12 cellular contexts compared by ENCODE assay signal in genomic region chr2:109275120-109276040, GRCh38.
DNase-seq lines count a peak whose midpoint lies in the region; FAIRE-seq and TF ChIP-seq lines count a peak whose summit lies in the region.
"Had no signal": no experiment of that assay in that cellular context is flagged by ENCODE, and none has a peak within 500 bp of the region (broad histone marks: within the 10 kb centered on the region; RNA-seq: fewer than 3 reads in every experiment).

No MANE protein-coding gene starts in this region.

- no peak for TF ChIP-seq POLR2A in ovary (IDR thresholded peaks at IDR 0.05)

- intact Hi-C loops in kidney (cut with DNase I), result no loop called here
- intact Hi-C loops in ovary (cut with DNase I), result no loop called here

- H3K4me3 ChIP-seq in kidney (ENCODE audit: low read length in 2 of 2) (no peak overlapping the region), coronary artery (no peak overlapping the region), ovary (no peak overlapping the region)
- H3K4me3 ChIP-seq in effector memory CD4-positive, alpha-beta T cell (ENCODE audit: insufficient read depth, low read depth, low read length, poor library complexity, severe bottlenecking), result no peak overlapping the region
- H3K4me3 ChIP-seq: esophagus squamous epithelium had no signal

- H3K27me3 ChIP-seq in effector memory CD4-positive, alpha-beta T cell (replicated peaks; ENCODE audit: control insufficient read depth, insufficient read depth, low read length, poor library complexity, severe bottlenecking), result no peaks in the 10 kb centered on the region
- H3K27me3 ChIP-seq in ovary, result no peaks in the 10 kb centered on the region
- H3K27me3 ChIP-seq: brain microvascular endothelial cell, esophagus squamous epithelium had no signal

- TF ChIP-seq CTCF in kidney (IDR thresholded peaks at IDR 0.05; ENCODE audit: borderline replicate concordance, extremely low read depth, insufficient read depth) (no peak), coronary artery (IDR thresholded peaks at IDR 0.05) (no peak), ovary (IDR thresholded peaks at IDR 0.05) (no peak)

- no peak for FAIRE-seq in kidney (lab: Jason Lieb, UNC)

- WGBS in ovary, 3 donors, result 87 to 95% (median 91%) methylated on average over 26 of the region's 26 CpGs

- TF ChIP-seq EP300 in ovary (IDR thresholded peaks at IDR 0.05), result no peak

- no peaks in the 10 kb centered on the region for H3K36me3 ChIP-seq in kidney (ENCODE audit: control insufficient read depth in 1 of 2, insufficient read depth in 2 of 2, low read length in 2 of 2)
- H3K36me3 ChIP-seq in effector memory CD4-positive, alpha-beta T cell (ENCODE audit: control insufficient read depth, insufficient read depth, low read length), result no peaks in the 10 kb centered on the region
- no peaks in the 10 kb centered on the region for H3K36me3 ChIP-seq in ovary
- H3K36me3 ChIP-seq: brain microvascular endothelial cell, esophagus squamous epithelium had no signal

- no peak overlapping the region for H3K9ac ChIP-seq in kidney (ENCODE audit: low read length in 2 of 2)

- peak; percentile 37 for DNase-seq in CMK (ENCODE audit: low read depth)
- DNase-seq in NCI-H1092 (lab: John Stamatoyannopoulos, UW), result peak; percentile 92
- peak; percentile 40 for DNase-seq in NOMO-1 treated with DMSO at 0.1 percent for 48 hours (lab: John Stamatoyannopoulos, UW; ENCODE audit: unreplicated experiment)
- DNase-seq in kidney, result no peak
- DNase-seq in effector memory CD4-positive, alpha-beta T cell, result no peak
- DNase-seq in coronary artery (ENCODE audit: low spot score), result no peak
- DNase-seq in stimulated activated CD4-positive, alpha-beta T cell treated with anti-CD3 and anti-CD28 coated beads, Interleukin-4, amount 100 ng/mL, for 4 hours, result no peak
- DNase-seq in ovary, result no peak
- DNase-seq: brain microvascular endothelial cell; esophagus squamous epithelium; naive thymus-derived CD8-positive, alpha-beta T cell had no signal

- H3K27ac ChIP-seq in kidney (ENCODE audit: low read depth in 2 of 2, low read length in 2 of 2) (peak overlapping the region; percentile 60 to 61), coronary artery (no peak overlapping the region), ovary (no peak overlapping the region)
- H3K27ac ChIP-seq in effector memory CD4-positive, alpha-beta T cell (ENCODE audit: insufficient read depth, low read length, poor library complexity, severe bottlenecking), result no peak overlapping the region
- H3K27ac ChIP-seq: brain microvascular endothelial cell, C4-2B had no signal

- H3K4me1 ChIP-seq in kidney (ENCODE audit: control insufficient read depth in 1 of 2, insufficient read depth in 1 of 2, low read depth in 1 of 2, low read length in 2 of 2), result peaks cover 0 to 12% of the 10 kb centered on the region in 2 donors
- H3K4me1 ChIP-seq in effector memory CD4-positive, alpha-beta T cell (ENCODE audit: control insufficient read depth, insufficient read depth, low read length, poor library complexity, severe bottlenecking), result no peaks in the 10 kb centered on the region
- H3K4me1 ChIP-seq in ovary (ENCODE audit: insufficient read depth), result peaks cover 4% of the 10 kb centered on the region

- no peaks in the 10 kb centered on the region for H3K9me3 ChIP-seq in kidney (ENCODE audit: control insufficient read depth in 1 of 2, low read length in 2 of 2)
- H3K9me3 ChIP-seq in effector memory CD4-positive, alpha-beta T cell (ENCODE audit: control insufficient read depth, low read length), result no peaks in the 10 kb centered on the region
- no peaks in the 10 kb centered on the region for H3K9me3 ChIP-seq in ovary
- H3K9me3 ChIP-seq: esophagus squamous epithelium had no signal

Comparison
In these comparisons a context has a peak if more than half of its experiments do, and no peak if none do; other contexts are left out.
1. DNase-seq: peak in CMK (single experiment), NCI-H1092 (single experiment) and NOMO-1 treated with DMSO at 0.1 percent for 48 hours (single experiment); none in kidney (single experiment), effector memory CD4-positive, alpha-beta T cell (0 of 3), coronary artery (single experiment), stimulated activated CD4-positive, alpha-beta T cell treated with anti-CD3 and anti-CD28 coated beads, Interleukin-4, amount 100 ng/mL, for 4 hours (0 of 2) and ovary (0 of 5).
2. H3K27ac ChIP-seq: peak in kidney (2 of 2); none in effector memory CD4-positive, alpha-beta T cell (single experiment), coronary artery (0 of 2) and ovary (0 of 2).